14 cellular contexts compared by ENCODE assay signal in genomic region chr22:19271856-19272535, GRCh38. TPM values are rescaled to one million over a fixed set of nuclear protein-coding genes. Genes with fewer than 3 reads are reported as not detected.
DNase-seq lines count a peak whose midpoint lies in the region; ATAC-seq, FAIRE-seq and TF ChIP-seq lines count a peak whose summit lies in the region.
"Had no signal": no experiment of that assay in that cellular context is flagged by ENCODE, and none has a peak within 500 bp of the region (broad histone marks: within the 10 kb centered on the region; RNA-seq: fewer than 3 reads in every experiment).

No MANE protein-coding gene starts in this region.

- no peaks in the 10 kb centered on the region for H3K36me3 Mint-ChIP-seq in effector memory CD8-positive, alpha-beta T cell (ENCODE audit: insufficient read depth)

- H3K4me2 ChIP-seq in PC-3 (ENCODE audit: low read length) (peak overlapping the region; percentile 38), osteoblast (ENCODE audit: insufficient read depth, low read length) (no peak overlapping the region)

- TSS peak; percentile 60 for BruUV-seq in PC-3 (replicated peaks; lab: Mats Ljungman, UMichigan)

- no peaks in the 10 kb centered on the region for H3K9me3 Mint-ChIP-seq in effector memory CD8-positive, alpha-beta T cell

- H3K4me3 Mint-ChIP-seq in effector memory CD8-positive, alpha-beta T cell: no peak overlapping the region
- H3K4me3 Mint-ChIP-seq: naive thymus-derived CD4-positive, alpha-beta T cell had no signal

- no peak overlapping the region for H3K4me3 ChIP-seq in PC-3 (ENCODE audit: low read length)
- H3K4me3 ChIP-seq in bronchial epithelial cell (ENCODE audit: low read depth, low read length): no peak overlapping the region
- no peak overlapping the region for H3K4me3 ChIP-seq in osteoblast (ENCODE audit: insufficient read depth, low read length)
- H3K4me3 ChIP-seq: testis had no signal

- H3K36me3 ChIP-seq in PC-3 (ENCODE audit: low read depth, low read length) (0 out of 2 replicates have a peak, but pooled peaks cover 5% of the 10 kb centered on the region), bronchial epithelial cell (ENCODE audit: control insufficient read depth, insufficient read depth, low read length) (no peaks in the 10 kb centered on the region), osteoblast (ENCODE audit: insufficient read depth, low read length) (peaks cover 9% of the 10 kb centered on the region)

- H3K27ac ChIP-seq in PC-3 (ENCODE audit: low read length) (peak overlapping the region; percentile 96), osteoblast (ENCODE audit: low read depth, low read length) (peak overlapping the region; percentile 44)
- H3K27ac ChIP-seq: testis had no signal

- no peak overlapping the region for H3K27ac Mint-ChIP-seq in effector memory CD8-positive, alpha-beta T cell

- H3K9ac ChIP-seq in PC-3 (ENCODE audit: low read length): peak overlapping the region; percentile 64

- no peak for FAIRE-seq in bronchial epithelial cell (lab: Jason Lieb, UNC)

- POLR2A ChIA-PET in PC-3 (lab: Charles Lee; ENCODE audit: unreplicated experiment): no interaction called here

- in situ Hi-C loops in Caki2 (cut with HindIII; ENCODE audit: low pct_unique_long_range_greater_than_20kb, low sequenced_read_pairs): no loop called here

- no peaks in the 10 kb centered on the region for H3K27me3 Mint-ChIP-seq in effector memory CD8-positive, alpha-beta T cell

- TF ChIP-seq CTCF in PC-3 (conservative IDR thresholded peaks at IDR 0.05; ENCODE audit: low read depth, low read length) (no peak), bronchial epithelial cell (IDR thresholded peaks at IDR 0.05; ENCODE audit: insufficient read depth, low read length, severe bottlenecking) (no peak), osteoblast (IDR thresholded peaks at IDR 0.05; ENCODE audit: extremely low read depth, low read depth, low read length) (no peak)

- H3K9me2 ChIP-seq in PC-3 (replicated peaks; ENCODE audit: low read length): no peaks in the 10 kb centered on the region

- no peaks in the 10 kb centered on the region for H4K20me1 ChIP-seq in PC-3 (ENCODE audit: low read length)
- H4K20me1 ChIP-seq in osteoblast (ENCODE audit: insufficient read depth, low read length): no peaks in the 10 kb centered on the region

- peaks cover 21% of the 10 kb centered on the region for H3K4me1 ChIP-seq in PC-3 (ENCODE audit: insufficient read depth, low read length)
- peaks cover 14% of the 10 kb centered on the region for H3K4me1 ChIP-seq in osteoblast (ENCODE audit: insufficient read depth, low read length)

- H3K4me1 Mint-ChIP-seq in effector memory CD8-positive, alpha-beta T cell (ENCODE audit: low read depth in 2 of 2): no peaks in the 10 kb centered on the region

- CTCF ChIA-PET in PC-3 (lab: Charles Lee): no interaction called here

- peak; percentile 92 for ATAC-seq in PC-3
- ATAC-seq in effector memory CD8-positive, alpha-beta T cell (replicated peaks): no peak
- ATAC-seq: left ventricle myocardium superior; naive thymus-derived CD4-positive, alpha-beta T cell had no signal

- intact Hi-C loops in PC-3 (cut with micrococcal nuclease): loop anchor here (1.0 to 2.0 kb wide), 2 partner anchors 19 to 54 kb away; partner anchors contain the start of gene CLTCL1

- DNase-seq in Caki2 (ENCODE audit: low read depth) (peak; percentile 57), PC-3 (peak; percentile 90), bronchial epithelial cell (ENCODE audit: low read depth) (peak; percentile 86), osteoblast (ENCODE audit: insufficient read length, low spot score, missing footprints) (no peak), Ammon's horn (ENCODE audit: low spot score) (no peak), NCI-H2227 treated with DMSO at 0.1 percent for 48 hours (lab: John Stamatoyannopoulos, UW) (no peak)
- DNase-seq in activated effector memory CD4-positive, alpha-beta T cell treated with Interleukin-2 at 50 U/mL for 16 hours: no peak
- DNase-seq in effector memory CD8-positive, alpha-beta T cell: no peak
- DNase-seq: activated T-cell treated with anti-CD3 and anti-CD28 coated beads, Interleukin-2, amount 50 U/mL, for 48 hours; hippocampal formation; left ventricle myocardium superior; naive thymus-derived CD4-positive, alpha-beta T cell; NCI-H1092 treated with DMSO at 0.1 percent for 48 hours; testis had no signal

- H3K79me2 ChIP-seq in PC-3 (ENCODE audit: low read length) (no peaks in the 10 kb centered on the region), osteoblast (ENCODE audit: insufficient read depth, low read length) (peaks cover 7% of the 10 kb centered on the region)

- H3K9me3 ChIP-seq in PC-3 (ENCODE audit: low read length) (no peaks in the 10 kb centered on the region), osteoblast (ENCODE audit: low read depth, low read length) (no peaks in the 10 kb centered on the region)
- H3K9me3 ChIP-seq: testis had no signal

- 0 out of 2 replicates have a peak overlapping the region, but pooled peaks have one; percentile 11 for H2AFZ ChIP-seq in PC-3 (ENCODE audit: low read length)
- no peak overlapping the region for H2AFZ ChIP-seq in osteoblast (ENCODE audit: low read length)

- H3K27me3 ChIP-seq in PC-3 (ENCODE audit: low read length) (no peaks in the 10 kb centered on the region), bronchial epithelial cell (ENCODE audit: control insufficient read depth, insufficient read depth, low read length) (no peaks in the 10 kb centered on the region), osteoblast (ENCODE audit: insufficient read depth, low read length) (no peaks in the 10 kb centered on the region)
- H3K27me3 ChIP-seq: testis had no signal

- H3F3A ChIP-seq in PC-3 (ENCODE audit: low read length, unreplicated experiment): peaks cover 6% of the 10 kb centered on the region

RNA-seq across cellular contexts. Expression of gene CLTCL1, which starts 19.5 kb away (rescaled TPM):
- 1.5 and 2.9 TPM in 2 replicates for total RNA-seq in Caki2 (2014; rRNA removed; shearing (Covaris generic); ENCODE audit: low replicate concordance)
- 4.5 and 5.5 TPM in 2 replicates for total RNA-seq in PC-3 (2014; rRNA removed)
- total RNA-seq in bronchial epithelial cell: 13.7 and 20.2 TPM in 2 replicates
- total RNA-seq in osteoblast: 28.6 and 29.7 TPM in 2 replicates

Comparison
In these comparisons a context has a peak if more than half of its experiments do, and no peak if none do; other contexts are left out.
1. DNase-seq: peak in Caki2 (single experiment), PC-3 (single experiment) and bronchial epithelial cell (single experiment); none in osteoblast (single experiment), activated effector memory CD4-positive, alpha-beta T cell treated with Interleukin-2 at 50 U/mL for 16 hours (single experiment), effector memory CD8-positive, alpha-beta T cell (0 of 3), Ammon's horn (single experiment) and NCI-H2227 treated with DMSO at 0.1 percent for 48 hours (single experiment).